13 cellular contexts compared by ENCODE assay signal in genomic region chr10:31071232-31071999, GRCh38. TPM values are rescaled to one million over a fixed set of nuclear protein-coding genes. Genes with fewer than 3 reads are reported as not detected.
DNase-seq lines count a peak whose midpoint lies in the region; ATAC-seq, FAIRE-seq and TF ChIP-seq lines count a peak whose summit lies in the region.
"Had no signal": no experiment of that assay in that cellular context is flagged by ENCODE, and none has a peak within 500 bp of the region (broad histone marks: within the 10 kb centered on the region; RNA-seq: fewer than 3 reads in every experiment).

No MANE protein-coding gene starts in this region.

- H3K79me2 ChIP-seq in fibroblast of lung (ENCODE audit: control insufficient read depth, insufficient read depth, low read length) (no peaks in the 10 kb centered on the region), HepG2 (ENCODE audit: insufficient read depth, low read length) (no peaks in the 10 kb centered on the region)

- H3K9ac ChIP-seq in fibroblast of lung (ENCODE audit: insufficient read depth, low read length), result no peak overlapping the region
- H3K9ac ChIP-seq in HepG2 (ENCODE audit: insufficient read depth, low read depth, low read length), result no peak overlapping the region

- no TSS peak for BruUV-seq in HepG2 (replicated peaks; lab: Mats Ljungman, UMichigan)

- POLR2A ChIA-PET in HepG2 (lab: Yijun Ruan, JAX), result no interaction called here

- no peaks in the 10 kb centered on the region for H3K36me3 ChIP-seq in fibroblast of lung (ENCODE audit: control insufficient read depth, insufficient read depth, low read length)
- no peaks in the 10 kb centered on the region for H3K36me3 ChIP-seq in HepG2 (replicated peaks in 1 of 2; ENCODE audit: control insufficient read depth in 1 of 2, insufficient read depth in 2 of 2, low read length in 2 of 2)
- no peaks in the 10 kb centered on the region for H3K36me3 ChIP-seq in adrenal gland (replicated peaks in 1 of 2)

- H3K4me3 ChIP-seq in fibroblast of lung (replicated peaks in 1 of 4; ENCODE audit: control extremely low read depth in 1 of 4, insufficient read depth in 1 of 4, low read depth in 3 of 4, low read length in 4 of 4) (no peak overlapping the region), HepG2 (replicated peaks in 1 of 3; ENCODE audit: insufficient read depth in 1 of 3, low read depth in 2 of 3, low read length in 3 of 3) (no peak overlapping the region), adrenal gland (no peak overlapping the region)

- H3K27ac ChIP-seq in fibroblast of lung (ENCODE audit: insufficient read depth, low read length) (no peak overlapping the region), HepG2 (ENCODE audit: extremely low read length, insufficient read depth, low read length) (no peak overlapping the region), adrenal gland (no peak overlapping the region)

- no peak for TF ChIP-seq RAD21 in HepG2 (CRISPR knock-in tag; IDR thresholded peaks at IDR 0.05)

- DNase-seq in AG20443 (ENCODE audit: low spot score), result peak; percentile 58
- DNase-seq in RCC 7860 (ENCODE audit: low spot score), result peak; percentile 45
- peak; percentile 28 to 90 for DNase-seq in fibroblast of lung (ENCODE audit: low read depth in 2 of 2)
- DNase-seq in myocyte (ENCODE audit: low read depth), result peak; percentile 92
- DNase-seq in HepG2 (ENCODE audit: low spot score), result no peak
- DNase-seq in adrenal gland, result no peak
- no peak for DNase-seq in left lobe of liver (ENCODE audit: low spot score)
- DNase-seq: activated CD4-positive, alpha-beta memory T cell treated with anti-CD3 and anti-CD28 coated beads for 36 hours; activated effector memory CD4-positive, alpha-beta T cell treated with anti-CD3 and anti-CD28 coated beads, Interleukin-2, amount 50 U/mL, for 16 hours; NCI-H1105 treated with DMSO at 0.1 percent for 48 hours; NCI-H446 treated with DMSO at 0.1 percent for 48 hours; OCI-M1 had no signal

- 20% methylated on average over 6 of the region's 6 CpGs for WGBS in HepG2 (ENCODE audit: low lambda C conversion rate)
- 63 to 85% (median 68%) methylated on average over 5 to 6 of the region's 6 CpGs for whole genome bisulfite sequencing in adrenal gland, 4 donors

- H2AFZ ChIP-seq in fibroblast of lung (ENCODE audit: low read length) (no peak overlapping the region), HepG2 (ENCODE audit: low read length) (no peak overlapping the region)

- in situ Hi-C loops in HepG2 (cut with HindIII; ENCODE audit: extremely low pct_ligation_motif_present, low pct_unique_long_range_greater_than_20kb), result no loop called here

- no peak for TF ChIP-seq CTCF in fibroblast of lung (conservative IDR thresholded peaks at IDR 0.05 in 1 of 2, IDR thresholded peaks at IDR 0.05 in 1 of 2; ENCODE audit: low read depth in 1 of 2, low read length in 2 of 2)
- TF ChIP-seq CTCF in HepG2 (CRISPR knock-in tag; IDR thresholded peaks at IDR 0.05), result no peak
- no peak for TF ChIP-seq CTCF in adrenal gland (IDR thresholded peaks at IDR 0.05)

- H4K20me1 ChIP-seq in fibroblast of lung (ENCODE audit: control insufficient read depth, extremely low read depth, insufficient read depth, low read length) (no peaks in the 10 kb centered on the region), HepG2 (ENCODE audit: insufficient read depth, low read length) (no peaks in the 10 kb centered on the region)

- intact Hi-C loops in HepG2 (cut with micrococcal nuclease; ENCODE audit: unreplicated experiment), result no loop called here
- intact Hi-C loops in adrenal gland (cut with DNase I), result no loop called here

- CTCF ChIA-PET in HepG2 (lab: Yijun Ruan, JAX; ENCODE audit: low intra/inter-chr PET ratio, low total read pairs), result no interaction called here

- H3K9me3 ChIP-seq in fibroblast of lung (ENCODE audit: control insufficient read depth, insufficient read depth, low read depth, low read length), result no peaks in the 10 kb centered on the region
- no peaks in the 10 kb centered on the region for H3K9me3 ChIP-seq in HepG2 (ENCODE audit: low read length)
- no peaks in the 10 kb centered on the region for H3K9me3 ChIP-seq in adrenal gland (replicated peaks in 1 of 3)

- no peak for FAIRE-seq in RCC 7860 (lab: Jason Lieb, UNC)
- no peak for FAIRE-seq in HepG2 (lab: Jason Lieb, UNC)

- no peak for TF ChIP-seq EP300 in HepG2 (IDR thresholded peaks at IDR 0.05; ENCODE audit: low read depth in 2 of 2, low read length in 2 of 2)
- TF ChIP-seq EP300 in HepG2 (CRISPR knock-in tag; IDR thresholded peaks at IDR 0.05; ENCODE audit: borderline replicate concordance), result no peak

- H3K27me3 ChIP-seq in fibroblast of lung (ENCODE audit: control insufficient read depth, insufficient read depth, low read length) (no peaks in the 10 kb centered on the region), HepG2 (ENCODE audit: control insufficient read depth in 1 of 2, insufficient read depth in 2 of 2, low read length in 2 of 2) (peaks cover 0 to 18% of the 10 kb centered on the region in 2 experiments; a peak in 1 of 5 replicates), adrenal gland (no peaks in the 10 kb centered on the region)

- no peak overlapping the region for H3K4me2 ChIP-seq in fibroblast of lung (ENCODE audit: extremely low read depth, insufficient read depth, low read length)
- H3K4me2 ChIP-seq in HepG2 (ENCODE audit: low read depth, low read length), result no peak overlapping the region

- H3K4me1 ChIP-seq in fibroblast of lung (ENCODE audit: control insufficient read depth, extremely low read depth, insufficient read depth, low read length) (peaks cover 3% of the 10 kb centered on the region), HepG2 (ENCODE audit: insufficient read depth, low read length) (no peaks in the 10 kb centered on the region), adrenal gland (replicated peaks in 1 of 2) (no peaks in the 10 kb centered on the region)

- no peak for ATAC-seq in HepG2
- ATAC-seq in GM18870 (IDR thresholded peaks at IDR 0.05; ENCODE audit: unreplicated experiment), result no peak
- ATAC-seq in left lobe of liver, result no peak

- TF ChIP-seq POLR2A in HepG2 (IDR thresholded peaks at IDR 0.05; ENCODE audit: insufficient read depth in 1 of 2, low read depth in 2 of 2, low read length in 2 of 2) (no peak), adrenal gland (IDR thresholded peaks at IDR 0.05) (no peak)

TF ChIP-seq in HepG2, 621 proteins besides CTCF, POLR2A, EP300 and RAD21 (continues in another document):
- no peak for TF ChIP-seq TFE3 (CRISPR knock-in tag; IDR thresholded peaks at IDR 0.05)
- TF ChIP-seq RAD51 (IDR thresholded peaks at IDR 0.05; ENCODE audit: borderline replicate concordance), result no peak
- TF ChIP-seq THRA (CRISPR knock-in tag; IDR thresholded peaks at IDR 0.05; ENCODE audit: borderline replicate concordance), result no peak

RNA-seq across cellular contexts. Expression of gene ZNF438, which starts 39.8 kb away (rescaled TPM):
- total RNA-seq in fibroblast of lung, result 3.9 and 6.6 TPM in 2 replicates
- 4.7 and 5.6 TPM in 2 replicates for polyA plus RNA-seq in fibroblast of lung
- 3.1 and 3.8 TPM in 2 replicates for polyA plus RNA-seq in fibroblast of lung (2012)
- polyA minus RNA-seq in fibroblast of lung (ENCODE audit: low replicate concordance), result 4.9 and 5.6 TPM in 2 replicates
- 11.3 and 15.0 TPM in 2 replicates for total RNA-seq in myocyte
- 5.0 TPM for polyA plus RNA-seq in myocyte (2012)
- 0.75 and 1.2 TPM in 2 replicates for total RNA-seq in HepG2 (2016; rRNA removed; fragmentation: Illumina TruSeq; extraction: Trizol)
- total RNA-seq in HepG2 (2016; cell fraction: cytosol; rRNA removed; fragmentation: Illumina TruSeq; extraction: Trizol; ENCODE audit: low read depth), result 0.18 and 0.81 TPM in 2 replicates
- 0.89 and 1.5 TPM in 2 replicates for total RNA-seq in HepG2 (2016; cell fraction: insoluble cytoplasmic fraction; rRNA removed; fragmentation: Illumina TruSeq; extraction: Trizol)
- 1.0 and 1.1 TPM in 2 replicates for total RNA-seq in HepG2 (2016; cell fraction: membrane; rRNA removed; fragmentation: Illumina TruSeq; extraction: Trizol)
- total RNA-seq in HepG2 (2016; cell fraction: nucleus; rRNA removed; fragmentation: Illumina TruSeq; extraction: Trizol), result 0.90 and 0.97 TPM in 2 replicates
- polyA plus RNA-seq in HepG2 (2011; rRNA removed), result 0.83 and 0.98 TPM in 2 replicates
- 0.43 and 0.69 TPM in 2 replicates for polyA plus RNA-seq in HepG2 (2011; cell fraction: cytosol; rRNA removed)
- 0.74 and 0.93 TPM in 2 replicates for polyA plus RNA-seq in HepG2 (2011; cell fraction: nucleus; rRNA removed)
- 0.62 and 0.69 TPM in 2 replicates for polyA plus RNA-seq in HepG2 (2012)
- polyA plus RNA-seq in HepG2 (2016; cell fraction: cytosol; fragmentation: Illumina TruSeq; extraction: Trizol; ENCODE audit: low read depth), result 0.23 and 0.25 TPM in 2 replicates
- polyA plus RNA-seq in HepG2 (2016; cell fraction: insoluble cytoplasmic fraction; fragmentation: Illumina TruSeq; extraction: Trizol; ENCODE audit: low read depth), result 1.4 and 1.7 TPM in 2 replicates
- polyA plus RNA-seq in HepG2 (2016; cell fraction: membrane; fragmentation: Illumina TruSeq; extraction: Trizol; ENCODE audit: low read depth), result 0.62 and 0.98 TPM in 2 replicates
- polyA plus RNA-seq in HepG2 (2016; cell fraction: nucleus; fragmentation: Illumina TruSeq; extraction: Trizol; ENCODE audit: insufficient read depth, low read depth), result 0.78 and 1.5 TPM in 2 replicates
- polyA minus RNA-seq in HepG2 (2011; rRNA and poly(A)+ RNA removed; ENCODE audit: low replicate concordance), result 1.1 and 3.3 TPM in 2 replicates
- polyA minus RNA-seq in HepG2 (2011; cell fraction: cytosol; rRNA and poly(A)+ RNA removed), result 0.40 and 0.53 TPM in 2 replicates
- 1.7 TPM in 2 replicates for polyA minus RNA-seq in HepG2 (2011; cell fraction: nucleus; rRNA and poly(A)+ RNA removed)
- total RNA-seq in adrenal gland, result 1 to 10 TPM; 3.6 to 8.3 (median 5.7) TPM
- polyA plus RNA-seq in adrenal gland, result 10 to 100 TPM in 1 of 3 donors, 1 to 10 TPM in 2; 4.9 to 15.5 (median 8.7) TPM
- total RNA-seq in left lobe of liver, result 1.9 TPM

Comparison
In these comparisons a context has a peak if more than half of its experiments do, and no peak if none do; other contexts are left out.
1. DNase-seq: peak in AG20443 (single experiment), RCC 7860 (single experiment), fibroblast of lung (2 of 2) and myocyte (single experiment); none in HepG2 (single experiment), adrenal gland (0 of 7) and left lobe of liver (single experiment).